12 cellular contexts compared by ENCODE assay signal in the genomic region with DNA sequence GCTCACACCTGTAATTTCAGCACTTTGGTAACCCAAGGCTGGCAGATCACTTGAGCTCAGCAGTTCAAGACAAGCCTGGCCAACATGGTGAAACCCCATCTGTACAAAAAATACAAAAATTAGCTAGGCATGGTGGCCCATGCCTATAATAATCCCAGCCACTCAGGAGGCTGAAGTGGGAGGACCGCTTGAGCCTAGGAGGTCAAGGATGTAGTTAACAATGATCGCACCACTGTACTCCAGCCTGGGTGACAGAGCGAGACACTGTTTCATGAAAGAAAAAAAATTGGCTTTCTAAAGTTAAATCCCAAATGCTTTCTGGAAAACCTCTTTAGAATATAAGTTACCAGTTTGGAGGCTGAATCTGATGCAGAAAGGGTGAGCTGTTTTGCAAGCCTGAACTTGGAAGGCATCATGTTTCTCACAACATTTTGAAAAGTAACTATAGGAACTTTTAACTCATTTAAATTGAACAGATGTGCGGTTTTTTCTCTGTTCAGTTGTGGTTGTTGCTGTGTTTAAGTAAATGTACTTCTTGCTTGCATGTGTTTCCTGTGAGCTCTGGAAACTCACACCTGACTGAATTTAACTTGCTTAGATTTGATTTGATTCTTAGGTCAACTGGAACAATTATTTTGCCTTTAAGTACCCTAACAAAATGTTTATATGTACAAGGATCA. TPM values are rescaled to one million over a fixed set of nuclear protein-coding genes. Genes with fewer than 3 reads are reported as not detected.
DNase-seq lines count a peak whose midpoint lies in the region; ATAC-seq and TF ChIP-seq lines count a peak whose summit lies in the region.
"Had no signal": no experiment of that assay in that cellular context is flagged by ENCODE, and none has a peak within 500 bp of the region (broad histone marks: within the 10 kb centered on the region; RNA-seq: fewer than 3 reads in every experiment).

No MANE protein-coding gene starts in this region.

- no peak for TF ChIP-seq CTCF in ovary (IDR thresholded peaks at IDR 0.05)

- no peak for TF ChIP-seq EP300 in ovary (IDR thresholded peaks at IDR 0.05)

- peaks cover 22 to 31% (median 30%) of the 10 kb centered on the region in 3 donors for H3K4me1 Mint-ChIP-seq in IgD-negative memory B cell

- no peaks in the 10 kb centered on the region for H3K4me1 ChIP-seq in ovary (ENCODE audit: insufficient read depth)

- H3K36me3 ChIP-seq in ovary, result no peaks in the 10 kb centered on the region
- H3K36me3 ChIP-seq: tibial nerve had no signal

- no peaks in the 10 kb centered on the region for H3K27me3 Mint-ChIP-seq in IgD-negative memory B cell

- ATAC-seq in GM21619 (IDR thresholded peaks at IDR 0.05; ENCODE audit: unreplicated experiment), result peak; percentile 52

- H3K9me3 ChIP-seq in ovary, result no peaks in the 10 kb centered on the region
- H3K9me3 ChIP-seq: tibial nerve had no signal

- peak; percentile 18 for DNase-seq in DMS 273 (lab: John Stamatoyannopoulos, UW; ENCODE audit: unreplicated experiment)
- no peak for DNase-seq in DMS 273 treated with DMSO at 0.1 percent for 48 hours (lab: John Stamatoyannopoulos, UW)
- DNase-seq in iris pigment epithelial cell (ENCODE audit: low read depth), result peak; percentile 41
- DNase-seq in SKM-1 treated with dmso at 0.1 percent for 144 hours (lab: John Stamatoyannopoulos, UW; ENCODE audit: unreplicated experiment), result no peak
- no peak for DNase-seq in ovary
- DNase-seq in NCI-H446 (lab: John Stamatoyannopoulos, UW), result no peak
- DNase-seq: NCI-H1048, SIG-M5 had no signal

- WGBS in ovary, 3 donors, result 89 to 90% (median 89%) methylated on average over 4 of the region's 4 CpGs

- H3K27ac ChIP-seq in ovary, result no peak overlapping the region
- H3K27ac ChIP-seq: 22Rv1, tibial nerve had no signal

- no peak overlapping the region for H3K4me3 ChIP-seq in ovary
- H3K4me3 ChIP-seq: tibial nerve had no signal

- no peaks in the 10 kb centered on the region for H3K27me3 ChIP-seq in ovary
- H3K27me3 ChIP-seq: tibial nerve had no signal

- intact Hi-C loops in ovary (cut with DNase I), result no loop called here

- peak overlapping the region; percentile 41 to 79 (median 64) for H3K4me3 Mint-ChIP-seq in IgD-negative memory B cell

- peak overlapping the region; percentile 62 to 92 (median 90) for H3K27ac Mint-ChIP-seq in IgD-negative memory B cell

- H3K9me3 Mint-ChIP-seq in IgD-negative memory B cell, result no peaks in the 10 kb centered on the region

- TF ChIP-seq POLR2A in ovary (IDR thresholded peaks at IDR 0.05), result no peak

- no peaks in the 10 kb centered on the region for H3K36me3 Mint-ChIP-seq in IgD-negative memory B cell

RNA-seq across cellular contexts. Expression of gene TMEM131L, which starts 39.8 kb away (rescaled TPM):
- 48.4 TPM for polyA plus RNA-seq in IgD-negative memory B cell
- total RNA-seq in ovary, result 10 to 100 TPM in 5 of 7 donors, 1 to 10 TPM in 2; 7.7 to 13.1 (median 10.7) TPM
- polyA plus RNA-seq in ovary, result 10 to 100 TPM in 1 of 2 donors, 1 to 10 TPM in 1; 3.6 to 18.4 TPM

Comparison
In these comparisons a context has a peak if more than half of its experiments do, and no peak if none do; other contexts are left out.
1. DNase-seq: peak in DMS 273 (single experiment) and iris pigment epithelial cell (single experiment); none in DMS 273 treated with DMSO at 0.1 percent for 48 hours (single experiment), SKM-1 treated with dmso at 0.1 percent for 144 hours (single experiment), ovary (0 of 5) and NCI-H446 (0 of 2).